8 cellular contexts compared by ENCODE assay signal in the genomic region with DNA sequence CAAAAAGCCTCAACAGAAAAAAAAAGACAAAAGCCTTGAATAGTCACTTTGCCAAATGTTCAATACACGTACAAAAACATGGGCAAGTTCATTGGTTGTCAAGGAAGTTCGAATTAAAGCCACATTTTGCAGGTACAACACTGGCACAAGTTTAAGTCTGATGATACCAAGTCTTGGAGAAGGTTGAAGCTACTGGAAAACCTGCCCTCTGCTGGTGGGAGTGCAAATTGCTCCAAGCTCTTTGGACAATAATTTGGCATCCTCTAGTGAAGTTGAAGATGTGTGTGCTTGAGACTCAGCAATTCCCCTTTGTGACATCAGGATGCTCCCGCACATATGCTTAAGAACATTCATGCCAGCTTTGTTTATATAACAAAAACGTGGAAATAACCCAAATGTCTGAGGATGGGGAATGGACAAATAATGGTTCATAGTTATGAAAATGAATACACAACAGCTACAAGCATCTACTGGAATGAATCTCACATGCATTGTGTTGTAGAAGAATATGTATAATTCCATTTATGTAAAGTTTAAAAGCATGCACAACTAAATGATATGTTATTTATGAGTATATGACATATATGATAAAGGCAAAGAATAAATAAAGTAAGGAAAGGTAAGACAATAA.
DNase-seq lines count a peak whose midpoint lies in the region; ATAC-seq and TF ChIP-seq lines count a peak whose summit lies in the region.

No MANE protein-coding gene starts in this region.

- H3K27ac Mint-ChIP-seq in activated naive CD8-positive, alpha-beta T cell treated with anti-CD3 and anti-CD28 coated beads, Interleukin-2, amount 50 U/mL, for 24 hours, result no peak overlapping the region
- H3K27ac Mint-ChIP-seq in immature natural killer cell, result no peak overlapping the region

- no peaks in the 10 kb centered on the region for H3K4me1 Mint-ChIP-seq in activated naive CD8-positive, alpha-beta T cell treated with anti-CD3 and anti-CD28 coated beads, Interleukin-2, amount 50 U/mL, for 24 hours
- H3K4me1 Mint-ChIP-seq in immature natural killer cell, result no peaks in the 10 kb centered on the region

- H3K36me3 Mint-ChIP-seq in activated naive CD8-positive, alpha-beta T cell treated with anti-CD3 and anti-CD28 coated beads, Interleukin-2, amount 50 U/mL, for 24 hours (ENCODE audit: low read depth), result no peaks in the 10 kb centered on the region
- H3K36me3 Mint-ChIP-seq in immature natural killer cell, result no peaks in the 10 kb centered on the region

- H3K27me3 Mint-ChIP-seq in activated naive CD8-positive, alpha-beta T cell treated with anti-CD3 and anti-CD28 coated beads, Interleukin-2, amount 50 U/mL, for 24 hours, result peaks cover 3% of the 10 kb centered on the region
- peaks cover 2 to 4% (median 3%) of the 10 kb centered on the region in 3 donors for H3K27me3 Mint-ChIP-seq in immature natural killer cell (ENCODE audit: low read depth in 3 of 3)

- no peak overlapping the region for H3K4me3 Mint-ChIP-seq in activated naive CD8-positive, alpha-beta T cell treated with anti-CD3 and anti-CD28 coated beads, Interleukin-2, amount 50 U/mL, for 24 hours
- no peak overlapping the region for H3K4me3 Mint-ChIP-seq in immature natural killer cell

- no peaks in the 10 kb centered on the region for H3K9me3 Mint-ChIP-seq in activated naive CD8-positive, alpha-beta T cell treated with anti-CD3 and anti-CD28 coated beads, Interleukin-2, amount 50 U/mL, for 24 hours
- no peaks in the 10 kb centered on the region for H3K9me3 Mint-ChIP-seq in immature natural killer cell

- peak; percentile 54 for ATAC-seq in HG03565 (IDR thresholded peaks at IDR 0.05; ENCODE audit: unreplicated experiment)
- ATAC-seq in SK-N-SH treated with all-trans-retinoic acid at 6 μM for 48 hours, result peak; percentile 62
- no peak for ATAC-seq in activated naive CD8-positive, alpha-beta T cell treated with anti-CD3 and anti-CD28 coated beads, Interleukin-2, amount 50 U/mL, for 24 hours
- no peak for ATAC-seq in HG02852 (IDR thresholded peaks at IDR 0.05; ENCODE audit: unreplicated experiment)

- DNase-seq in NCI-H146 (lab: John Stamatoyannopoulos, UW), result peak; percentile 5
- DNase-seq in NCI-H146 treated with DMSO at 0.1 percent for 48 hours (lab: John Stamatoyannopoulos, UW; ENCODE audit: unreplicated experiment), result no peak
- peak; percentile 57 for DNase-seq in activated naive CD8-positive, alpha-beta T cell treated with anti-CD3 and anti-CD28 coated beads, Interleukin-2, amount 50 U/mL, for 24 hours
- peak; percentile 3 to 14 (median 6) for DNase-seq in immature natural killer cell
- peak; percentile 4 for DNase-seq in stimulated activated CD4-positive, alpha-beta T cell treated with anti-CD3 and anti-CD28 coated beads, Interleukin-2, amount 100 ng/mL, for 4 hours (ENCODE audit: low read depth)

TF ChIP-seq in SK-N-SH treated with all-trans-retinoic acid at 6 μM for 48 hours, 23 proteins besides CTCF, POLR2A, EP300 and RAD21:
- TF ChIP-seq TCF4 (CRISPR knock-in tag; IDR thresholded peaks at IDR 0.05; ENCODE audit: borderline replicate concordance), result no peak
- TF ChIP-seq ARNTL (CRISPR knock-in tag; IDR thresholded peaks at IDR 0.05; ENCODE audit: borderline replicate concordance, low read depth), result no peak
- no peak for TF ChIP-seq CSDC2 (CRISPR knock-in tag; IDR thresholded peaks at IDR 0.05)
- no peak for TF ChIP-seq ISL1 (CRISPR knock-in tag; IDR thresholded peaks at IDR 0.05)
- TF ChIP-seq ZC3H10 (CRISPR knock-in tag; IDR thresholded peaks at IDR 0.05), result no peak
- TF ChIP-seq, protein P1, sequence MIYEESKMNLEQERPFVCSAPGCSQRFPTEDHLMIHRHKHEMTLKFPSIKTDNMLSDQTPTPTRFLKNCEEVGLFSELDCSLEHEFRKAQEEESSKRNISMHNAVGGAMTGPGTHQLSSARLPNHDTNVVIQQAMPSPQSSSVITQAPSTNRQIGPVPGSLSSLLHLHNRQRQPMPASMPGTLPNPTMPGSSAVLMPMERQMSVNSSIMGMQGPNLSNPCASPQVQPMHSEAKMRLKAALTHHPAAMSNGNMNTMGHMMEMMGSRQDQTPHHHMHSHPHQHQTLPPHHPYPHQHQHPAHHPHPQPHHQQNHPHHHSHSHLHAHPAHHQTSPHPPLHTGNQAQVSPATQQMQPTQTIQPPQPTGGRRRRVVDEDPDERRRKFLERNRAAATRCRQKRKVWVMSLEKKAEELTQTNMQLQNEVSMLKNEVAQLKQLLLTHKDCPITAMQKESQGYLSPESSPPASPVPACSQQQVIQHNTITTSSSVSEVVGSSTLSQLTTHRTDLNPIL (CRISPR knock-in tag; IDR thresholded peaks at IDR 0.05; ENCODE audit: low read depth), result no peak

Comparison
In these comparisons a context has a peak if more than half of its experiments do, and no peak if none do; other contexts are left out.
1. ATAC-seq: peak in HG03565 (single experiment) and SK-N-SH treated with all-trans-retinoic acid at 6 μM for 48 hours (single experiment); none in activated naive CD8-positive, alpha-beta T cell treated with anti-CD3 and anti-CD28 coated beads, Interleukin-2, amount 50 U/mL, for 24 hours (single experiment) and HG02852 (single experiment).